Comparison of ENCODE assay signal across 9 cellular contexts in genomic region chr5:76082790-76083554, GRCh38. TPM values are rescaled to one million over a fixed set of nuclear protein-coding genes. Genes with fewer than 3 reads are reported as not detected.
A peak's percentile ranks its signal among the peaks of the same experiment; 100 is the strongest.
DNase-seq lines count a peak whose midpoint lies in the region; ATAC-seq, FAIRE-seq and TF ChIP-seq lines count a peak whose summit lies in the region.
"Had no signal": no experiment of that assay in that cellular context is flagged by ENCODE, and none has a peak within 500 bp of the region (broad histone marks: within the 10 kb centered on the region; RNA-seq: fewer than 3 reads in every experiment).

SV2C (plus strand) TSS chr5:76083383; CDS start chr5:76131751, 48,368 bp downstream.

- H3K36me3 ChIP-seq in PC-3 (ENCODE audit: low read depth, low read length) = no peaks in the 10 kb centered on the region
- no peaks in the 10 kb centered on the region for H3K36me3 ChIP-seq in mucosa of stomach (ENCODE audit: control insufficient read depth, insufficient read depth, low read length)

- POLR2A ChIA-PET in PC-3 (lab: Charles Lee; ENCODE audit: unreplicated experiment) = no interaction called here

- H3K27me3 ChIP-seq in PC-3 (ENCODE audit: low read length) (peaks cover 58% of the 10 kb centered on the region), mucosa of stomach (ENCODE audit: control insufficient read depth, insufficient read depth, low read length) (peaks cover 74% of the 10 kb centered on the region)

- peak; percentile 48 for ATAC-seq in PC-3
- ATAC-seq in GM19455 (IDR thresholded peaks at IDR 0.05; ENCODE audit: unreplicated experiment) = no peak

- H3K9me3 ChIP-seq in PC-3 (ENCODE audit: low read length) = no peaks in the 10 kb centered on the region
- no peaks in the 10 kb centered on the region for H3K9me3 ChIP-seq in mucosa of stomach (ENCODE audit: control insufficient read depth, low read length)

- TF ChIP-seq CTCF in PC-3 (conservative IDR thresholded peaks at IDR 0.05; ENCODE audit: low read depth, low read length) = no peak

- no peaks in the 10 kb centered on the region for H3K9me2 ChIP-seq in PC-3 (replicated peaks; ENCODE audit: low read length)

- H3K4me1 ChIP-seq in PC-3 (ENCODE audit: insufficient read depth, low read length) = no peaks in the 10 kb centered on the region
- peaks cover 20% of the 10 kb centered on the region for H3K4me1 ChIP-seq in mucosa of stomach (ENCODE audit: control insufficient read depth, insufficient read depth, low read length)

- no peak within 1 kb of the TSS for H2AFZ ChIP-seq in PC-3 (ENCODE audit: low read length)

- CTCF ChIA-PET in PC-3 (lab: Charles Lee) = no interaction called here

- no peak for FAIRE-seq in urothelium cell line (lab: Jason Lieb, UNC)
- FAIRE-seq: A204.1 had no signal

- intact Hi-C loops in PC-3 (cut with micrococcal nuclease) = no loop called here

- H4K20me1 ChIP-seq in PC-3 (ENCODE audit: low read length) = no peaks in the 10 kb centered on the region

- no peaks in the 10 kb centered on the region for H3F3A ChIP-seq in PC-3 (ENCODE audit: low read length, unreplicated experiment)

- BruUV-seq in PC-3 (replicated peaks; lab: Mats Ljungman, UMichigan) = no TSS peak

- H3K9ac ChIP-seq in PC-3 (ENCODE audit: low read length) (no peak within 1 kb of the TSS), mucosa of stomach (ENCODE audit: low read length) (no peak within 1 kb of the TSS)

- DNase-seq in DMS153 treated with DMSO at 0.1 percent for 48 hours (lab: John Stamatoyannopoulos, UW; ENCODE audit: unreplicated experiment) (peak; percentile 3), DMS153 (lab: John Stamatoyannopoulos, UW) (no peak), PC-3 (no peak), caudate nucleus (lab: John Stamatoyannopoulos, UW) (peak in 37 of 61 donors; percentile 4 to 79 (median 47)), urothelium cell line (ENCODE audit: low spot score) (peak; percentile 70), NCI-H2029 treated with DMSO at 0.1 percent for 48 hours (lab: John Stamatoyannopoulos, UW) (no peak)

- peak within 1 kb of the TSS; percentile 48 for H3K4me2 ChIP-seq in PC-3 (ENCODE audit: low read length)

- no peaks in the 10 kb centered on the region for H3K79me2 ChIP-seq in PC-3 (ENCODE audit: low read length)

- H3K4me3 ChIP-seq in PC-3 (ENCODE audit: low read length) = 0 out of 2 replicates have a peak within 1 kb of the TSS, but pooled peaks have one; percentile 27
- peak within 1 kb of the TSS; percentile 4 for H3K4me3 ChIP-seq in mucosa of stomach (ENCODE audit: low read length)

- no peak within 1 kb of the TSS for H3K27ac ChIP-seq in PC-3 (ENCODE audit: low read length)
- peak within 1 kb of the TSS; percentile 36 for H3K27ac ChIP-seq in caudate nucleus (ENCODE audit: low read depth, low read length)

RNA-seq across cellular contexts. Expression of gene SV2C, which starts in this region (rescaled TPM):
- not detected in 2 replicates for total RNA-seq in PC-3 (2014; rRNA removed)

Comparison
In these comparisons a context has a peak if more than half of its experiments do, and no peak if none do; other contexts are left out.
1. DNase-seq: peak in DMS153 treated with DMSO at 0.1 percent for 48 hours (single experiment), caudate nucleus (37 of 61) and urothelium cell line (single experiment); none in DMS153 (single experiment), PC-3 (single experiment) and NCI-H2029 treated with DMSO at 0.1 percent for 48 hours (single experiment).
2. Peak in ATAC-seq, H3K4me3 ChIP-seq and H3K4me2 ChIP-seq in PC-3; RNA of the gene not detected or under 1 TPM.